ENCODE assay signal across 31 cellular contexts in the genomic region with DNA sequence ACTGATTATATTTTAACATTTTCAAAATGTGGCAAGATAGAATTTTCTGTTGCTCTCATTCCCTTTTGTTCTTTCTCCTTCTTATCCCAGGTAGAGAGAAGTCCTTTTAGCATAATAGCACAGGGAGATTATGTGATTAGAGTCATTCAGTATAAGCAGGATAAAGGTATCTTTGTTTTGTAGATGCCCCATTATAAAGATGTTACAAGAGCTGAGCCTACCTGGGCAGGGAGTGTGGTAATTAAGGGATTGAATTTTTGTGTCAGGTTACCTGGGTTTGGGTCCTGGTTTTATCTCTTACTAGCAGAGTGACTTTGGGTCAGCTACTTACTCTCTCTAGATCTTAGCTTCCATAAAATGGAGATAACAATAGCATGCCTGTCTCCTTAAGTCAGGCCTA.
"Had no signal": no experiment of that assay in that cellular context is flagged by ENCODE, and none has a peak within 500 bp of the region (broad histone marks: within the 10 kb centered on the region; RNA-seq: fewer than 3 reads in every experiment).

No MANE protein-coding gene starts in this region.

- H3K36me3 ChIP-seq: adrenal gland, SJCRH30 had no signal

- H3K27me3 ChIP-seq: adrenal gland, SJCRH30 had no signal

- H3K4me1 Mint-ChIP-seq: activated CD4-positive, alpha-beta T cell treated with anti-CD3 and anti-CD28 coated beads for 36 hours; activated CD4-positive, alpha-beta T cell treated with anti-CD3 and anti-CD28 coated beads, Interleukin-2, amount 10 ng/mL, durations not matched to agents 7 days and 5 days had no signal

- H3K4me2 ChIP-seq: KMS-11 had no signal

- H3K4me1 ChIP-seq: adrenal gland, SJCRH30 had no signal

- ATAC-seq: activated CD4-positive, alpha-beta T cell treated with anti-CD3 and anti-CD28 coated beads for 36 hours; activated CD4-positive, CD25-positive, alpha-beta regulatory T cell treated with anti-CD3 and anti-CD28 coated beads, Interleukin-2, amount 50 U/mL, for 24 hours; activated CD8-positive, alpha-beta T cell treated with anti-CD3 and anti-CD28 coated beads, Interleukin-2, amount 10 ng/mL, durations not matched to agents 7 days and 5 days; activated naive CD4-positive, alpha-beta T cell treated with anti-CD3 and anti-CD28 coated beads, Interleukin-2, amount 50 U/mL, for 72 hours; Panc1 had no signal

- H3K36me3 Mint-ChIP-seq: activated naive CD4-positive, alpha-beta T cell treated with anti-CD3 and anti-CD28 coated beads, Interleukin-2, amount 50 U/mL, for 72 hours; brain had no signal

- H3K27ac Mint-ChIP-seq: activated CD4-positive, alpha-beta T cell treated with anti-CD3 and anti-CD28 coated beads for 36 hours; activated CD4-positive, alpha-beta T cell treated with anti-CD3 and anti-CD28 coated beads, Interleukin-2, amount 10 ng/mL, durations not matched to agents 7 days and 5 days; activated CD8-positive, alpha-beta T cell treated with anti-CD3 and anti-CD28 coated beads, Interleukin-2, amount 10 ng/mL, durations not matched to agents 7 days and 5 days; activated naive CD4-positive, alpha-beta T cell treated with anti-CD3 and anti-CD28 coated beads for 36 hours; activated naive CD4-positive, alpha-beta T cell treated with anti-CD3 and anti-CD28 coated beads, Interleukin-2, amount 50 U/mL, for 72 hours; activated T-cell treated with anti-CD3 and anti-CD28 coated beads, Interleukin-2, amount 50 U/mL, for 24 hours; brain had no signal

- DNase-seq: activated CD4-positive, alpha-beta T cell treated with anti-CD3 and anti-CD28 coated beads for 36 hours; activated CD4-positive, alpha-beta T cell treated with anti-CD3 and anti-CD28 coated beads, Interleukin-2, amount 10 ng/mL, durations not matched to agents 7 days and 5 days; activated CD4-positive, alpha-beta T cell treated with anti-CD3 and anti-CD28 coated beads, Interleukin-2, amount 50 U/mL, for 48 hours; activated CD8-positive, alpha-beta T cell treated with anti-CD3 and anti-CD28 coated beads, Interleukin-2, amount 10 ng/mL, durations not matched to agents 7 days and 5 days; activated gamma-delta T cell treated with Interleukin-2 at 50 U/mL for 16 hours; activated naive CD4-positive, alpha-beta T cell treated with anti-CD3 and anti-CD28 coated beads for 36 hours; activated T-cell treated with anti-CD3 and anti-CD28 coated beads, Interleukin-2, amount 50 U/mL, for 24 hours; adrenal gland; anterior cingulate cortex; central memory CD4-positive, alpha-beta T cell; MM.1S; MV-4-11; NCI-H1092; NCI-H1436 treated with DMSO at 0.1 percent for 48 hours; NCI-H1694 treated with DMSO at 0.1 percent for 48 hours; NCI-H2029; NCI-H2171 treated with DMSO at 0.1 percent for 48 hours; NCI-H2227 treated with DMSO at 0.1 percent for 48 hours; NCI-H446; NCI-H510A treated with DMSO at 0.1 percent for 48 hours; NCI-H526 treated with DMSO at 0.1 percent for 48 hours; NCI-H774; SHP77; SJCRH30; T1000 had no signal

- H3K9me3 Mint-ChIP-seq: activated CD4-positive, alpha-beta T cell treated with anti-CD3 and anti-CD28 coated beads, Interleukin-2, amount 10 ng/mL, durations not matched to agents 7 days and 5 days; activated naive CD4-positive, alpha-beta T cell treated with anti-CD3 and anti-CD28 coated beads, Interleukin-2, amount 50 U/mL, for 72 hours; activated T-cell treated with anti-CD3 and anti-CD28 coated beads, Interleukin-2, amount 50 U/mL, for 24 hours; brain had no signal

- H3K4me3 ChIP-seq: adrenal gland, SJCRH30, SK-N-MC had no signal

- H3K27ac ChIP-seq: adrenal gland, KMS-11, SJCRH30, SK-N-MC had no signal

- H3K4me3 Mint-ChIP-seq: activated CD4-positive, alpha-beta T cell treated with anti-CD3 and anti-CD28 coated beads for 36 hours; activated CD4-positive, alpha-beta T cell treated with anti-CD3 and anti-CD28 coated beads, Interleukin-2, amount 10 ng/mL, durations not matched to agents 7 days and 5 days; activated CD8-positive, alpha-beta T cell treated with anti-CD3 and anti-CD28 coated beads, Interleukin-2, amount 10 ng/mL, durations not matched to agents 7 days and 5 days; activated naive CD4-positive, alpha-beta T cell treated with anti-CD3 and anti-CD28 coated beads for 36 hours; activated T-cell treated with anti-CD3 and anti-CD28 coated beads, Interleukin-2, amount 50 U/mL, for 24 hours; brain had no signal

- H3K27me3 Mint-ChIP-seq: activated CD4-positive, alpha-beta T cell treated with anti-CD3 and anti-CD28 coated beads for 36 hours; activated CD4-positive, alpha-beta T cell treated with anti-CD3 and anti-CD28 coated beads, Interleukin-2, amount 10 ng/mL, durations not matched to agents 7 days and 5 days; activated T-cell treated with anti-CD3 and anti-CD28 coated beads, Interleukin-2, amount 50 U/mL, for 24 hours; brain had no signal

- H3K9ac ChIP-seq: KMS-11 had no signal
